In the genomic region with DNA sequence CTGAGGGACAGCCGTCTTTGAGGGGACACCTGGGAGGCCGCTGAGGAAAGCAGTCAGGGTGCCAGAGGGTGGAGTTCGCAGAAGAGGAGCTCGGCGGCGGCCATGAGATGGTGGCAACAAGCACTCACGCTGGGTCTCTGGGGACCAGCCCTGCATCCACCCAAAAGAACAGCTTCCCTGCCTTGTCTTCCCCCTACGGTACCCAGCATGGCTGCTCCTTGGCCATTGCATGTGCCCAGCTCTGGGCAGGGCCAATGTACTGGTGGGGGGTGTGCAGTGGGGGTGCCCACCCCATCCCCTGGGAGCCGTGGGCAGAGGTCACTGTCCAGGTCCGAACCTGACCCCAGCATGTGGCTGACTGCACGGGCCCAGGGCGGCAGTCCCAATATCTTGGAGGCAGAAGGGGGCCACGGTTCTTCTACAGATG, we compare ENCODE assay signal across 1 cellular context.
TF ChIP-seq lines count a peak whose summit lies in the region.

No MANE protein-coding gene starts in this region.

TF ChIP-seq in HepG2, 621 proteins besides CTCF, POLR2A, EP300 and RAD21:
- no peak for TF ChIP-seq MXI1 (IDR thresholded peaks at IDR 0.05; ENCODE audit: borderline replicate concordance, low read depth, low read length)
- TF ChIP-seq, protein P1, sequence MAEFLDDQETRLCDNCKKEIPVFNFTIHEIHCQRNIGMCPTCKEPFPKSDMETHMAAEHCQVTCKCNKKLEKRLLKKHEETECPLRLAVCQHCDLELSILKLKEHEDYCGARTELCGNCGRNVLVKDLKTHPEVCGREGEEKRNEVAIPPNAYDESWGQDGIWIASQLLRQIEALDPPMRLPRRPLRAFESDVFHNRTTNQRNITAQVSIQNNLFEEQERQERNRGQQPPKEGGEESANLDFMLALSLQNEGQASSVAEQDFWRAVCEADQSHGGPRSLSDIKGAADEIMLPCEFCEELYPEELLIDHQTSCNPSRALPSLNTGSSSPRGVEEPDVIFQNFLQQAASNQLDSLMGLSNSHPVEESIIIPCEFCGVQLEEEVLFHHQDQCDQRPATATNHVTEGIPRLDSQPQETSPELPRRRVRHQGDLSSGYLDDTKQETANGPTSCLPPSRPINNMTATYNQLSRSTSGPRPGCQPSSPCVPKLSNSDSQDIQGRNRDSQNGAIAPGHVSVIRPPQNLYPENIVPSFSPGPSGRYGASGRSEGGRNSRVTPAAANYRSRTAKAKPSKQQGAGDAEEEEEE (CRISPR knock-in tag; IDR thresholded peaks at IDR 0.05; ENCODE audit: borderline replicate concordance): no peak
- no peak for TF ChIP-seq ATAD3A (CRISPR knock-in tag; IDR thresholded peaks at IDR 0.05)
- no peak for TF ChIP-seq FOXA1 (IDR thresholded peaks at IDR 0.05)
- no peak for TF ChIP-seq FOXA1 (CRISPR knock-in tag; IDR thresholded peaks at IDR 0.05)
